Comparison of ENCODE assay signal across 22 cellular contexts in the genomic region with DNA sequence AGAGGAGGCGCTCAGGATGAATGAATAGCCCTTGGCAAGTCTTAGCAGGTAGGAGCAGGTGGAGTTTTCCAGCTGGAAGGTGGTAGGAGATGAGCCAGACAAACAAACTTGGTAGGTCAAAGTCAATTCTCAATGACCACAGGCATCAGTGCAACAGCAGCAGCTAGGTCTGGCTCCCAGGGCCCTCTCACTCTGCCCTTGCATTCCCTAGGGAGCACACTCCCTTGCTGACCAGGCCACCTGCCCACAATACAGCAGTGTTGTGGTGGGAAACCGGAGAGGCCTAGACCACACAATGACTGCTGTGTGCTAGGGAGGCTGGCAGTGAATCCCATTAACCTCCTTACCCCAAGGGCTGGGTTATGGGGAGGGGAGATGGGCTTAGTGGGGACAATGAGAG. TPM values are rescaled to one million over a fixed set of nuclear protein-coding genes. Genes with fewer than 3 reads are reported as not detected.
DNase-seq lines count a peak whose midpoint lies in the region; ATAC-seq and TF ChIP-seq lines count a peak whose summit lies in the region.
"Had no signal": no experiment of that assay in that cellular context is flagged by ENCODE, and none has a peak within 500 bp of the region (broad histone marks: within the 10 kb centered on the region; RNA-seq: fewer than 3 reads in every experiment).

No MANE protein-coding gene starts in this region.

- H3K36me3 Mint-ChIP-seq in neural crest cell (ENCODE audit: low read depth), result peaks cover 32% of the 10 kb centered on the region

- WGBS in transverse colon (ENCODE audit: low coverage in 1 of 2), 2 donors, result 81 to 83% methylated on average over 1 to 2 of the region's 2 CpGs

- in situ Hi-C loops in transverse colon (cut with MboI; ENCODE audit: low pct_ligation_motif_present in 1 of 4, low pct_unique_long_range_greater_than_20kb in 1 of 4, low sequenced_read_pairs in 3 of 4), result no loop called here

- ATAC-seq in GM19023 (IDR thresholded peaks at IDR 0.05; ENCODE audit: unreplicated experiment) (no peak), HG02588 (IDR thresholded peaks at IDR 0.05; ENCODE audit: unreplicated experiment) (no peak)
- ATAC-seq: left lung had no signal

- no peaks in the 10 kb centered on the region for H3K9me3 Mint-ChIP-seq in neural crest cell
- H3K9me3 Mint-ChIP-seq: T-helper 1 cell treated with Interleukin-12 subunit alpha and Interleukin-12 subunit beta and Interleukin-4 antibody, amounts not matched to agents 30 μg/mL and 1 μg/mL, for 36 hours had no signal

- H3K4me1 ChIP-seq in SJCRH30 (peaks cover 13% of the 10 kb centered on the region), transverse colon (no peaks in the 10 kb centered on the region)
- H3K4me1 ChIP-seq: colonic mucosa, left lung had no signal

- peak overlapping the region; percentile 43; the same call in 1 of the 2 replicates for H3K27ac ChIP-seq in SJCRH30
- peak overlapping the region; percentile 57 for H3K27ac ChIP-seq in cingulate gyrus (ENCODE audit: low read depth, low read length)
- H3K27ac ChIP-seq in transverse colon, result no peak overlapping the region
- H3K27ac ChIP-seq: adrenal gland, colonic mucosa, HL-60, left lung, sigmoid colon had no signal

- H3K27me3 ChIP-seq in SJCRH30, result no peaks in the 10 kb centered on the region
- no peaks in the 10 kb centered on the region for H3K27me3 ChIP-seq in transverse colon
- H3K27me3 ChIP-seq: adrenal gland, colonic mucosa, left lung, sigmoid colon had no signal

- TF ChIP-seq EP300 in transverse colon (IDR thresholded peaks at IDR 0.05; ENCODE audit: low read depth), result no peak

- H3K4me1 Mint-ChIP-seq in neural crest cell, result peaks cover 11% of the 10 kb centered on the region

- H3K4me3 ChIP-seq in SJCRH30 (no peak overlapping the region), transverse colon (no peak overlapping the region)
- H3K4me3 ChIP-seq: adrenal gland, colonic mucosa, left lung, sigmoid colon had no signal

- intact Hi-C loops in transverse colon (cut with DNase I; ENCODE audit: low total_unique reads), result no loop called here

- H3K36me3 ChIP-seq in SJCRH30 (peaks cover 72% of the 10 kb centered on the region), transverse colon (peaks cover 0 to 79% (median 32%) of the 10 kb centered on the region in 4 donors)

- TF ChIP-seq CTCF in neural crest cell (conservative IDR thresholded peaks at IDR 0.05) (no peak), transverse colon (IDR thresholded peaks at IDR 0.05) (no peak)

- H3K9me3 ChIP-seq in SJCRH30 (replicated peaks), result no peaks in the 10 kb centered on the region
- H3K9me3 ChIP-seq in transverse colon, result no peaks in the 10 kb centered on the region
- H3K9me3 ChIP-seq: adrenal gland, colonic mucosa, left lung, sigmoid colon had no signal

- no peak overlapping the region for H3K4me3 Mint-ChIP-seq in neural crest cell
- H3K4me3 Mint-ChIP-seq: T-helper 1 cell treated with Interleukin-12 subunit alpha and Interleukin-12 subunit beta and Interleukin-4 antibody, amounts not matched to agents 30 μg/mL and 1 μg/mL, for 36 hours had no signal

- H3K27me3 Mint-ChIP-seq in neural crest cell (ENCODE audit: low read depth), result no peaks in the 10 kb centered on the region

- TF ChIP-seq POLR2A in transverse colon (IDR thresholded peaks at IDR 0.05), result no peak

- H3K27ac Mint-ChIP-seq in neural crest cell (ENCODE audit: unreplicated experiment), result peak overlapping the region; percentile 81
- H3K27ac Mint-ChIP-seq: T-helper 1 cell treated with Interleukin-12 subunit alpha and Interleukin-12 subunit beta and Interleukin-4 antibody, amounts not matched to agents 30 μg/mL and 1 μg/mL, for 36 hours had no signal

- peak; percentile 99 for DNase-seq in COLO829 (ENCODE audit: low spot score)
- peak; percentile 88 to 94 for DNase-seq in SJCRH30
- no peak for DNase-seq in neural crest cell (ENCODE audit: low read depth, low spot score)
- DNase-seq in effector CD8-positive, alpha-beta T cell (lab: John Stamatoyannopoulos, UW), result no peak
- DNase-seq in transverse colon, result no peak
- DNase-seq: activated T-cell treated with anti-CD3 and anti-CD28 coated beads, Interleukin-2, amount 50 U/mL, for 1 hour; adrenal gland; colonic mucosa; IMR-90; left lung; MM.1S; NCI-H146; NCI-H2227 treated with DMSO at 0.1 percent for 48 hours; occipital lobe; sigmoid colon; stimulated activated CD4-positive, alpha-beta T cell treated with anti-CD3 and anti-CD28 coated beads, Interleukin-2, amount 100 ng/mL, for 48 hours had no signal

RNA-seq across cellular contexts. Expression of gene PAQR6, which starts 13.0 kb away (rescaled TPM):
- 1.2 and 1.7 TPM in 2 replicates for total RNA-seq in SJCRH30 (2014; rRNA removed; shearing (Covaris generic))
- 15.8 and 17.1 TPM in 2 replicates for total RNA-seq in neural crest cell
- 1 to 10 TPM in 2 of 4 donors, not detected in 2; 1.7 to 3.1 TPM for total RNA-seq in transverse colon

RNA-seq across cellular contexts. Expression of gene BGLAP, which starts 18.9 kb away (rescaled TPM):
- total RNA-seq in SJCRH30 (2014; rRNA removed; shearing (Covaris generic)), result 0.18 and 0.38 TPM in 2 replicates
- total RNA-seq in neural crest cell, result 2.5 and 3.0 TPM in 2 replicates
- total RNA-seq in transverse colon, result 1 to 10 TPM in 2 of 4 donors, not detected in 2; 1.6 to 2.1 TPM
- total RNA-seq: frontal cortex, IMR-90, occipital lobe had no signal

RNA-seq across cellular contexts. Expression of gene SMG5, which starts 21.7 kb away (rescaled TPM):
- total RNA-seq in SJCRH30 (2014; rRNA removed; shearing (Covaris generic)), result 70.3 and 74.2 TPM in 2 replicates
- total RNA-seq in neural crest cell (116 and 122 TPM in 2 replicates), transverse colon (100 to 1,000 TPM in 2 of 4 donors, 10 to 100 TPM in 2; 72.1 to 134 (median 102) TPM)

RNA-seq across cellular contexts. Expression of gene TMEM79, which starts 23.2 kb away (rescaled TPM):
- total RNA-seq in SJCRH30 (2014; rRNA removed; shearing (Covaris generic)), result 2.6 and 2.7 TPM in 2 replicates
- total RNA-seq in neural crest cell (4.3 and 4.6 TPM in 2 replicates), transverse colon (10 to 100 TPM in 1 of 4 donors, 1 to 10 TPM in 3; 2.0 to 13.1 (median 3.9) TPM)

RNA-seq across cellular contexts. Expression of gene GLMP, which starts 34.6 kb away (rescaled TPM):
- total RNA-seq in SJCRH30 (2014; rRNA removed; shearing (Covaris generic)), result 4.7 and 6.1 TPM in 2 replicates
- total RNA-seq in neural crest cell (34.2 and 38.0 TPM in 2 replicates), transverse colon (10 to 100 TPM in 3 of 4 donors, 1 to 10 TPM in 1; 4.0 to 65.9 (median 38.2) TPM)

Comparison
In these comparisons a context has a peak if more than half of its experiments do, and no peak if none do; other contexts are left out.
1. DNase-seq: peak in COLO829 (single experiment) and SJCRH30 (2 of 2); none in neural crest cell (single experiment), effector CD8-positive, alpha-beta T cell (single experiment) and transverse colon (single experiment).
2. H3K27ac ChIP-seq: peak in SJCRH30 (single experiment) and cingulate gyrus (single experiment); none in transverse colon (0 of 4).